ENCODE assay signal across 8 cellular contexts in the genomic region with DNA sequence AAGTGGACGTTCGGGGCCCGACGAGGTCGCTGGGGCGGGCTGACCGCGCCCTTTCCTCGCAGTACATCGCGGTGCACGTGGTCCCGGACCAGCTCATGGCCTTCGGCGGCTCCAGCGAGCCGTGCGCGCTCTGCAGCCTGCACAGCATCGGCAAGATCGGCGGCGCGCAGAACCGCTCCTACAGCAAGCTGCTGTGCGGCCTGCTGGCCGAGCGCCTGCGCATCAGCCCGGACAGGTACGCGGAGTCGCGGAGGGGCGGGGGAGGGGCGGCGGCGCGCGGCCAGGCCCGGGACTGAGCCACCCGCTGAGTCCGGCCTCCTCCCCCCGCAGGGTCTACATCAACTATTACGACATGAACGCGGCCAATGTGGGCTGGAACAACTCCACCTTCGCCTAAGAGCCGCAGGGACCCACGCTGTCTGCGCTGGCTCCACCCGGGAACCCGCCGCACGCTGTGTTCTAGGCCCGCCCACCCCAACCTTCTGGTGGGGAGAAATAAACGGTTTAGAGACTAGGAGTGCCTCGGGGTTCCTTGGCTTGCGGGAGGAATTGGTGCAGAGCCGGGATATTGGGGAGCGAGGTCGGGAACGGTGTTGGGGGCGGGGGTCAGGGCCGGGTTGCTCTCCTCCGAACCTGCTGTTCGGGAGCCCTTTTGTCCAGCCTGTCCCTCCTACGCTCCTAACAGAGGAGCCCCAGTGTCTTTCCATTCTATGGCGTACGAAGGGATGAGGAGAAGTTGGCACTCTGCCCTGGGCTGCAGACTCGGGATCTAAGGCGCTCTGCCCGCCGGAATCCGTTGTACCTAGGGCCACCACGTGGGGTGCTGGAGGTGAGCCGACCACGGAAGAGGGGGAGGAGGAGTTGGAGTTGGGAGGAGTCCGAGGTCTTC. TPM values are rescaled to one million over a fixed set of nuclear protein-coding genes. Genes with fewer than 3 reads are reported as not detected.
A peak's percentile ranks its signal among the peaks of the same experiment; 100 is the strongest.
DNase-seq lines count a peak whose midpoint lies in the region; ATAC-seq and TF ChIP-seq lines count a peak whose summit lies in the region.

No MANE protein-coding gene starts in this region.

- in situ Hi-C loops in GM13977 (cut with MboI; ENCODE audit: low pct_unique_long_range_greater_than_20kb, low sequenced_read_pairs, unreplicated experiment): no loop called here

- intact Hi-C loops in left colon (cut with DNase I, micrococcal nuclease): no loop called here

- H3K27ac ChIP-seq in cingulate gyrus (ENCODE audit: low read depth, low read length): peak overlapping the region; percentile 98

- ATAC-seq in HG03045 (IDR thresholded peaks at IDR 0.05; ENCODE audit: unreplicated experiment): peak; percentile 33
- peak; percentile 62 for ATAC-seq in left colon

- peak; percentile 56 for TF ChIP-seq CTCF in GM13977 (IDR thresholded peaks at IDR 0.05; ENCODE audit: extremely low read depth, insufficient read depth, missing control alignments)

- DNase-seq in GM13977 (ENCODE audit: low spot score): peak; percentile 84
- peak; percentile 70 for DNase-seq in NCI-H226
- DNase-seq in activated CD4-positive, alpha-beta T cell treated with anti-CD3 and anti-CD28 coated beads for 24 hours (ENCODE audit: low read depth in 2 of 2): peak; percentile 54 to 65
- DNase-seq in left colon: peak; percentile 85 to 86
- peak; percentile 77 to 79 for DNase-seq in stimulated activated CD4-positive, alpha-beta T cell treated with anti-CD3 and anti-CD28 coated beads, Interleukin-2, amount 100 ng/mL, for 24 hours
- DNase-seq in middle frontal gyrus (ENCODE audit: extremely low spot score, low spot score): no peak

RNA-seq across cellular contexts. Expression of a gene that starts 0.8 kb away (rescaled TPM):
- total RNA-seq in left colon: 100 to 1,000 TPM; 215 to 286 TPM

RNA-seq across cellular contexts. Expression of a gene that starts 37.3 kb away (rescaled TPM):
- total RNA-seq in left colon: 10 to 100 TPM in 1 of 2 donors, 1 to 10 TPM in 1; 9.8 to 13.7 TPM

RNA-seq across cellular contexts. Expression of a gene that starts 56.1 kb away (rescaled TPM):
- 10 to 100 TPM in 1 of 2 donors, 1 to 10 TPM in 1; 7.7 to 26.6 TPM for total RNA-seq in left colon
